Comparison of ENCODE assay signal across 19 cellular contexts in genomic region chr15:85116066-85116465, GRCh38.
"Had no signal": no experiment of that assay in that cellular context is flagged by ENCODE, and none has a peak within 500 bp of the region (broad histone marks: within the 10 kb centered on the region; RNA-seq: fewer than 3 reads in every experiment).

No MANE protein-coding gene starts in this region.

- DNase-seq: activated CD4-positive, alpha-beta T cell treated with anti-CD3 and anti-CD28 coated beads, Interleukin-2, amount 10 ng/mL, durations not matched to agents 24 days and 14 days; activated CD4-positive, CD25-positive, alpha-beta regulatory T cell; activated CD8-positive, alpha-beta memory T cell treated with anti-CD3 and anti-CD28 coated beads for 24 hours; activated naive CD4-positive, alpha-beta T cell treated with anti-CD3 and anti-CD28 coated beads for 36 hours; activated T-cell treated with anti-CD3 and anti-CD28 coated beads for 4 hours; amniotic stem cell; dermis blood vessel endothelial cell; endodermal cell; left ventricle myocardium superior; mesenchymal stem cell; nucleus accumbens; stimulated activated naive B cell treated with anti-CD40 and anti-IgM and Interleukin-4, amounts not matched to agents 10 μg/mL and 1 μg/mL and 100 μg/mL, for 72 hours; SW 1271 had no signal

- H3K27me3 ChIP-seq: esophagus muscularis mucosa, hepatocyte had no signal

- H3K4me3 ChIP-seq: esophagus muscularis mucosa, hepatocyte had no signal

- H3K4me3 Mint-ChIP-seq: activated CD4-positive, alpha-beta T cell treated with anti-CD3 and anti-CD28 coated beads, Interleukin-2, amount 10 ng/mL, durations not matched to agents 24 days and 14 days; activated naive CD4-positive, alpha-beta T cell treated with anti-CD3 and anti-CD28 coated beads for 36 hours; brain; endodermal cell; natural killer cell treated with Interleukin-12 subunit alpha and Interleukin-12 subunit beta and Interleukin-15 and Interleukin-18, amount 100 ng/mL, for 72 hours; stimulated activated naive B cell treated with anti-CD40 and anti-IgM and Interleukin-4, amounts not matched to agents 10 μg/mL and 1 μg/mL and 100 μg/mL, for 72 hours; type B pancreatic cell had no signal

- H3K27ac Mint-ChIP-seq: activated naive CD4-positive, alpha-beta T cell treated with anti-CD3 and anti-CD28 coated beads for 36 hours; activated T-helper 2 cell treated with anti-CD3 and anti-CD28 coated beads, Interferon-gamma antibody, Interleukin-2, Interleukin-4, amounts not matched to agents 10 μg/mL and 5 μg/mL and 100 μg/mL, durations not matched to agents 14 hours and 24 hours and 36 hours; brain; endodermal cell; natural killer cell treated with Interleukin-12 subunit alpha and Interleukin-12 subunit beta and Interleukin-15 and Interleukin-18, amount 100 ng/mL, for 72 hours; type B pancreatic cell had no signal

- H3K4me1 Mint-ChIP-seq: brain, endodermal cell had no signal

- H3K9me3 ChIP-seq: esophagus muscularis mucosa had no signal

- ATAC-seq: left ventricle myocardium superior; natural killer cell treated with Interleukin-12 subunit alpha and Interleukin-12 subunit beta and Interleukin-15 and Interleukin-18, amount 100 ng/mL, for 72 hours had no signal

- H3K9me3 Mint-ChIP-seq: activated CD4-positive, alpha-beta T cell treated with anti-CD3 and anti-CD28 coated beads, Interleukin-2, amount 10 ng/mL, durations not matched to agents 24 days and 14 days; activated naive CD4-positive, alpha-beta T cell treated with anti-CD3 and anti-CD28 coated beads for 36 hours; activated T-helper 2 cell treated with anti-CD3 and anti-CD28 coated beads, Interferon-gamma antibody, Interleukin-2, Interleukin-4, amounts not matched to agents 10 μg/mL and 5 μg/mL and 100 μg/mL, durations not matched to agents 14 hours and 24 hours and 36 hours; brain; endodermal cell; natural killer cell treated with Interleukin-12 subunit alpha and Interleukin-12 subunit beta and Interleukin-15 and Interleukin-18, amount 100 ng/mL, for 72 hours; stimulated activated naive B cell treated with anti-CD40 and anti-IgM and Interleukin-4, amounts not matched to agents 10 μg/mL and 1 μg/mL and 100 μg/mL, for 72 hours; type B pancreatic cell had no signal

- H3K4me1 ChIP-seq: esophagus muscularis mucosa had no signal

- H3K27me3 Mint-ChIP-seq: activated CD4-positive, alpha-beta T cell treated with anti-CD3 and anti-CD28 coated beads, Interleukin-2, amount 10 ng/mL, durations not matched to agents 24 days and 14 days; brain; natural killer cell treated with Interleukin-12 subunit alpha and Interleukin-12 subunit beta and Interleukin-15 and Interleukin-18, amount 100 ng/mL, for 72 hours; stimulated activated naive B cell treated with anti-CD40 and anti-IgM and Interleukin-4, amounts not matched to agents 10 μg/mL and 1 μg/mL and 100 μg/mL, for 72 hours; type B pancreatic cell had no signal

- H3K27ac ChIP-seq: esophagus muscularis mucosa, hepatocyte had no signal
